ENCODE assay signal across 1 cellular context in the genomic region with DNA sequence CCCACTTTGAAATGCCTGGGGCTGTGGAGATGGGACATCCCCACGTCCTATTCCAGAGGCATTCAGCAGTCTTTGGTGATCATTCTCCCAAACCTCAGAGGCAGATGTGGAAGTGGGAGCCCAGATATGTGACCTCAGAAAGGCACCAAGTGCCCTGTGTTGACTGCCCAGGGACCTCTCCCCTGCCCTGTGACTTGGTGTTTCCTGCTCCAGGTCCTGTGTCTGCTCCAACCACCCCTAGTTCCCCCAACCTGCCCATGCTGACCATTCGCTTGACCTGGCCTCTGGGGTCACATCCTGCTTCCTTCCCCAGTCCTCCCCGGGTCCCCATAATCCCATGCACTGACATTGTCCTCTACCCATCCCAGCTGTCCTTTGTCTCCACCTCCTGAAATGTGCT.
TF ChIP-seq lines count a peak whose summit lies in the region.

No MANE protein-coding gene starts in this region.

TF ChIP-seq in HepG2, 621 proteins besides CTCF, POLR2A, EP300 and RAD21:
- TF ChIP-seq SMYD3 (CRISPR knock-in tag; IDR thresholded peaks at IDR 0.05) (no peak), ZBTB40 (IDR thresholded peaks at IDR 0.05) (no peak), ZBTB40 (CRISPR knock-in tag; IDR thresholded peaks at IDR 0.05) (no peak), ZNF34 (CRISPR knock-in tag; IDR thresholded peaks at IDR 0.05; ENCODE audit: borderline replicate concordance) (no peak), ZNF891 (CRISPR knock-in tag; IDR thresholded peaks at IDR 0.05) (no peak), ZBTB44 (CRISPR knock-in tag; IDR thresholded peaks at IDR 0.05) (no peak), TAF1 (CRISPR knock-in tag; IDR thresholded peaks at IDR 0.05) (no peak), HES4 (CRISPR knock-in tag; IDR thresholded peaks at IDR 0.05; ENCODE audit: borderline replicate concordance) (no peak), ZNF569 (CRISPR knock-in tag; IDR thresholded peaks at IDR 0.05; ENCODE audit: borderline replicate concordance) (no peak), PHF8 (CRISPR knock-in tag; IDR thresholded peaks at IDR 0.05) (no peak), ZFP90 (CRISPR knock-in tag; IDR thresholded peaks at IDR 0.05; ENCODE audit: borderline replicate concordance) (no peak), ZNF296 (CRISPR knock-in tag; conservative IDR thresholded peaks at IDR 0.05) (no peak), ZNF839 (CRISPR knock-in tag; IDR thresholded peaks at IDR 0.05; ENCODE audit: borderline replicate concordance) (no peak), SP140L (CRISPR knock-in tag; IDR thresholded peaks at IDR 0.05; ENCODE audit: borderline replicate concordance) (no peak), ZNF572 (CRISPR knock-in tag; IDR thresholded peaks at IDR 0.05) (no peak), NBN (conservative IDR thresholded peaks at IDR 0.05) (no peak)
TF ChIP-seq in HepG2: peak in this region for 0.
